ENCODE assay signal across 9 cellular contexts in the genomic region with DNA sequence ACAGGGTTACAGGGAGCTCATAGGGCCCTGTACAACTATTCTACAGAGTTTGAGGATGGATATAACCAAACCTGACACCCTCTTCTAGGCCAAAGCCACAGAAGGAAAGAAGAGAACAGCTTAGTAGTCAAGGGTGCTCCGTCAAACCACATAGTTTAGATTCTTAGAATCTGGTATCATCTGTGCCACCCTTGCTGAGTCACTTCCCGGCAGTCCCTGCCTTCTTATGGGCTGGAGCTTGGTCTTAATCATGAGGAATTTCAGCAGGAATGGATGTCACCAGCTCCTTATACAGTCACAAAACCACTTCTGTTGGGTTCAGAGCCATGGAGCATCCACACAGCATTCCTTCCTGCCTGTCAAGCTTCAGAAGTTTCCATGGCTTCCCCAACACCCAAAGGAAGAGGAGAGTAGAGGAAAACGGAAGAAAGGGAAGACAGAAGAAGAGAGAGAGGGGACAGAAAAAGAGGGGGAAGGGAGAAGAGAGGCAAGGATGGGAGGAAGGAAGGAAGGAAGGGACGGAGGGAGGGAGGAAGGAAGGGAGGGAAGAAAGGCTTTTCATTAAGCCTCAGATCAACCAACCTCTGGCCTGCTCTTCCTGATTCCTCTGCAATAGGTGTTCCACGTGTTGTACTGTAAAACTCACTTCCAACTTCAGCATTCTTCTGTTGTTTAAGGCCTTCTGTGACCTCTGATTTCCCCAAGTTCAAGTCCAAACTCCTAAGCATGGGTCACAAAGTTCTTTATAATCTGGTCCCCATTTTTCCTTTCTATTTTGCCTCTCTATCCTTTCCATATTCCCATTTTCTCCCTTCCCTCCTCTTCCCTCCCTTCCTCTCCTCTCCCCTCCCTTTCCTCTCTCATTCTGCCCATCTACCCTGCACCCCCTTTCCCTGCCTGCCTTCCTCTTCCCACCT.
A peak's percentile ranks its signal among the peaks of the same experiment; 100 is the strongest.
DNase-seq lines count a peak whose midpoint lies in the region; ATAC-seq, FAIRE-seq and TF ChIP-seq lines count a peak whose summit lies in the region.
"Had no signal": no experiment of that assay in that cellular context is flagged by ENCODE, and none has a peak within 500 bp of the region (broad histone marks: within the 10 kb centered on the region; RNA-seq: fewer than 3 reads in every experiment).

No MANE protein-coding gene starts in this region.

- peaks cover 9% of the 10 kb centered on the region for H3K27me3 Mint-ChIP-seq in activated T-helper 1 cell treated with anti-CD3 and anti-CD28 coated beads, Interleukin-12 subunit alpha, Interleukin-12 subunit beta, Interleukin-2, Interleukin-4 antibody, amounts not matched to agents 30 ng/mL and 10 ng/mL and 1 ng/mL, durations not matched to agents 14 hours and 24 hours and 36 hours (ENCODE audit: insufficient read depth)
- peaks cover 1% of the 10 kb centered on the region for H3K27me3 Mint-ChIP-seq in glutamatergic neuron (ENCODE audit: unreplicated experiment)

- no peak for TF ChIP-seq EP300 in A549 (IDR thresholded peaks at IDR 0.05)

- FAIRE-seq in A549 (lab: Jason Lieb, UNC) (no peak), GM12892 (lab: Jason Lieb, UNC) (no peak)

- no peaks in the 10 kb centered on the region for H3K9me3 Mint-ChIP-seq in activated T-helper 1 cell treated with anti-CD3 and anti-CD28 coated beads, Interleukin-12 subunit alpha, Interleukin-12 subunit beta, Interleukin-2, Interleukin-4 antibody, amounts not matched to agents 30 ng/mL and 10 ng/mL and 1 ng/mL, durations not matched to agents 14 hours and 24 hours and 36 hours
- H3K9me3 Mint-ChIP-seq in glutamatergic neuron (ENCODE audit: unreplicated experiment): no peaks in the 10 kb centered on the region

- H3K9me3 ChIP-seq in A549: no peaks in the 10 kb centered on the region

- peaks cover 20% of the 10 kb centered on the region for H3K4me1 Mint-ChIP-seq in activated T-helper 1 cell treated with anti-CD3 and anti-CD28 coated beads, Interleukin-12 subunit alpha, Interleukin-12 subunit beta, Interleukin-2, Interleukin-4 antibody, amounts not matched to agents 30 ng/mL and 10 ng/mL and 1 ng/mL, durations not matched to agents 14 hours and 24 hours and 36 hours (ENCODE audit: low read depth)
- no peaks in the 10 kb centered on the region for H3K4me1 Mint-ChIP-seq in glutamatergic neuron (ENCODE audit: low read depth, unreplicated experiment)

- TF ChIP-seq POLR2A in A549 (IDR thresholded peaks at IDR 0.05; ENCODE audit: low read length): no peak
- TF ChIP-seq POLR2A in GM12892 (IDR thresholded peaks at IDR 0.05; ENCODE audit: low read depth, low read length): no peak

- peak; percentile 43 to 86 for DNase-seq in A549 (ENCODE audit: low read depth in 1 of 2, low spot score in 1 of 2)
- peak; percentile 77 for DNase-seq in HK-2 (ENCODE audit: unreplicated experiment)
- peak; percentile 3 for DNase-seq in activated T-helper 1 cell treated with anti-CD3 and anti-CD28 coated beads, Interleukin-12 subunit alpha, Interleukin-12 subunit beta, Interleukin-2, Interleukin-4 antibody, amounts not matched to agents 30 ng/mL and 10 ng/mL and 1 ng/mL, durations not matched to agents 14 hours and 24 hours and 36 hours (ENCODE audit: low spot score)
- peak; percentile 33 for DNase-seq in iPS-NIHi7 (ENCODE audit: extremely low spot score)
- DNase-seq in glutamatergic neuron: no peak
- DNase-seq in GM12892 (ENCODE audit: insufficient read length): no peak
- no peak for DNase-seq in ecto neural progenitor cell (ENCODE audit: low spot score)

- 0 out of 5 replicates have a peak, but pooled peaks of 1 of the 2 experiments have one; percentile 16 for TF ChIP-seq RAD21 in A549 (conservative IDR thresholded peaks at IDR 0.05 in 1 of 2, IDR thresholded peaks at IDR 0.05 in 1 of 2)

- no peak overlapping the region for H3K27ac Mint-ChIP-seq in activated T-helper 1 cell treated with anti-CD3 and anti-CD28 coated beads, Interleukin-12 subunit alpha, Interleukin-12 subunit beta, Interleukin-2, Interleukin-4 antibody, amounts not matched to agents 30 ng/mL and 10 ng/mL and 1 ng/mL, durations not matched to agents 14 hours and 24 hours and 36 hours
- H3K27ac Mint-ChIP-seq in glutamatergic neuron (ENCODE audit: unreplicated experiment): no peak overlapping the region

- intact Hi-C loops in activated T-helper 1 cell treated with anti-CD3 and anti-CD28 coated beads, Interleukin-12 subunit alpha, Interleukin-12 subunit beta, Interleukin-2, Interleukin-4 antibody, amounts not matched to agents 30 ng/mL and 10 ng/mL and 1 ng/mL, durations not matched to agents 14 hours and 24 hours and 36 hours (cut with micrococcal nuclease): loop anchor here (2.0 kb wide), 1 partner anchor 15 kb away; no protein-coding TSS in a partner anchor

- 45% methylated on average over 5 of the region's 5 CpGs for whole genome bisulfite sequencing in A549 (ENCODE audit: missing lambda C conversion rate)

- TF ChIP-seq CTCF in A549 (IDR thresholded peaks at IDR 0.05) (no peak), glutamatergic neuron (IDR thresholded peaks at IDR 0.05; ENCODE audit: partially characterized antibody, unreplicated experiment) (no peak)

- POLR2A ChIA-PET in A549 (lab: Yijun Ruan, JAX): no interaction called here

- no peak overlapping the region for H3K4me3 ChIP-seq in A549
- H3K4me3 ChIP-seq: cardiac muscle cell had no signal

- CTCF ChIA-PET in A549 (lab: Yijun Ruan, JAX): interaction anchor here (1.0 to 1.2 kb wide), 2 partner anchors 12 to 607 kb away, joined by 3 to 5 read pairs; no protein-coding TSS in a partner anchor

- peak overlapping the region; percentile 34 for H3K4me3 Mint-ChIP-seq in activated T-helper 1 cell treated with anti-CD3 and anti-CD28 coated beads, Interleukin-12 subunit alpha, Interleukin-12 subunit beta, Interleukin-2, Interleukin-4 antibody, amounts not matched to agents 30 ng/mL and 10 ng/mL and 1 ng/mL, durations not matched to agents 14 hours and 24 hours and 36 hours
- no peak overlapping the region for H3K4me3 Mint-ChIP-seq in glutamatergic neuron (ENCODE audit: unreplicated experiment)

- H3K4me1 ChIP-seq in A549: peaks cover 40% of the 10 kb centered on the region

- peaks cover 1% of the 10 kb centered on the region for H3K36me3 Mint-ChIP-seq in activated T-helper 1 cell treated with anti-CD3 and anti-CD28 coated beads, Interleukin-12 subunit alpha, Interleukin-12 subunit beta, Interleukin-2, Interleukin-4 antibody, amounts not matched to agents 30 ng/mL and 10 ng/mL and 1 ng/mL, durations not matched to agents 14 hours and 24 hours and 36 hours (ENCODE audit: low read depth)
- no peaks in the 10 kb centered on the region for H3K36me3 Mint-ChIP-seq in glutamatergic neuron (ENCODE audit: unreplicated experiment)

- peak overlapping the region; percentile 69 to 81 for H3K27ac ChIP-seq in A549
- H3K27ac ChIP-seq: cardiac muscle cell had no signal

- peak; percentile 93 to 97 for ATAC-seq in A549
- no peak for ATAC-seq in HG03432 (IDR thresholded peaks at IDR 0.05; ENCODE audit: unreplicated experiment)

- H3K4me2 ChIP-seq in A549: peak overlapping the region; percentile 46

TF ChIP-seq in A549, 52 proteins besides CTCF, POLR2A, EP300 and RAD21:
- TF ChIP-seq JUNB (IDR thresholded peaks at IDR 0.05) (peak; percentile 53), ZSCAN20 (CRISPR knock-in tag; IDR thresholded peaks at IDR 0.05) (no peak), GATA3 (IDR thresholded peaks at IDR 0.05; ENCODE audit: borderline replicate concordance) (0 out of 2 replicates have a peak, but pooled peaks have one; percentile 31), SMC3 (IDR thresholded peaks at IDR 0.05) (no peak), CEBPB (IDR thresholded peaks at IDR 0.05) (no peak), KDM5A (IDR thresholded peaks at IDR 0.05) (no peak), FOSL2 (IDR thresholded peaks at IDR 0.05) (peak; percentile 30), FOSL2 (CRISPR knock-in tag; IDR thresholded peaks at IDR 0.05) (peak; percentile 60), MAFK (IDR thresholded peaks at IDR 0.05; ENCODE audit: partially characterized antibody) (peak; percentile 39), POLR2AphosphoS2 (conservative IDR thresholded peaks at IDR 0.05; ENCODE audit: low read length) (no peak), HEYL (CRISPR knock-in tag; IDR thresholded peaks at IDR 0.05) (no peak), SREBF2 (IDR thresholded peaks at IDR 0.05) (no peak), EHMT2 (IDR thresholded peaks at IDR 0.05; ENCODE audit: low read depth) (no peak), FOXS1 (CRISPR knock-in tag; IDR thresholded peaks at IDR 0.05) (no peak)
- TF ChIP-seq, protein P1, sequence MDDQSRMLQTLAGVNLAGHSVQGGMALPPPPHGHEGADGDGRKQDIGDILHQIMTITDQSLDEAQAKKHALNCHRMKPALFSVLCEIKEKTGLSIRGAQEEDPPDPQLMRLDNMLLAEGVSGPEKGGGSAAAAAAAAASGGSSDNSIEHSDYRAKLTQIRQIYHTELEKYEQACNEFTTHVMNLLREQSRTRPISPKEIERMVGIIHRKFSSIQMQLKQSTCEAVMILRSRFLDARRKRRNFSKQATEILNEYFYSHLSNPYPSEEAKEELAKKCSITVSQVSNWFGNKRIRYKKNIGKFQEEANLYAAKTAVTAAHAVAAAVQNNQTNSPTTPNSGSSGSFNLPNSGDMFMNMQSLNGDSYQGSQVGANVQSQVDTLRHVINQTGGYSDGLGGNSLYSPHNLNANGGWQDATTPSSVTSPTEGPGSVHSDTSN (IDR thresholded peaks at IDR 0.05): no peak
- TF ChIP-seq, protein P2, sequence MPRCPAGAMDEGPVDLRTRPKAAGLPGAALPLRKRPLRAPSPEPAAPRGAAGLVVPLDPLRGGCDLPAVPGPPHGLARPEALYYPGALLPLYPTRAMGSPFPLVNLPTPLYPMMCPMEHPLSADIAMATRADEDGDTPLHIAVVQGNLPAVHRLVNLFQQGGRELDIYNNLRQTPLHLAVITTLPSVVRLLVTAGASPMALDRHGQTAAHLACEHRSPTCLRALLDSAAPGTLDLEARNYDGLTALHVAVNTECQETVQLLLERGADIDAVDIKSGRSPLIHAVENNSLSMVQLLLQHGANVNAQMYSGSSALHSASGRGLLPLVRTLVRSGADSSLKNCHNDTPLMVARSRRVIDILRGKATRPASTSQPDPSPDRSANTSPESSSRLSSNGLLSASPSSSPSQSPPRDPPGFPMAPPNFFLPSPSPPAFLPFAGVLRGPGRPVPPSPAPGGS (IDR thresholded peaks at IDR 0.05): no peak
- TF ChIP-seq, protein P3, sequence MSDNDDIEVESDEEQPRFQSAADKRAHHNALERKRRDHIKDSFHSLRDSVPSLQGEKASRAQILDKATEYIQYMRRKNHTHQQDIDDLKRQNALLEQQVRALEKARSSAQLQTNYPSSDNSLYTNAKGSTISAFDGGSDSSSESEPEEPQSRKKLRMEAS (IDR thresholded peaks at IDR 0.05): peak; percentile 43
- TF ChIP-seq, protein P4, sequence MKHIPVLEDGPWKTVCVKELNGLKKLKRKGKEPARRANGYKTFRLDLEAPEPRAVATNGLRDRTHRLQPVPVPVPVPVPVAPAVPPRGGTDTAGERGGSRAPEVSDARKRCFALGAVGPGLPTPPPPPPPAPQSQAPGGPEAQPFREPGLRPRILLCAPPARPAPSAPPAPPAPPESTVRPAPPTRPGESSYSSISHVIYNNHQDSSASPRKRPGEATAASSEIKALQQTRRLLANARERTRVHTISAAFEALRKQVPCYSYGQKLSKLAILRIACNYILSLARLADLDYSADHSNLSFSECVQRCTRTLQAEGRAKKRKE (CRISPR knock-in tag; IDR thresholded peaks at IDR 0.05; ENCODE audit: low read depth): no peak
TF ChIP-seq in A549: peak in this region for 5.

Comparison
In these comparisons a context has a peak if more than half of its experiments do, and no peak if none do; other contexts are left out.
1. DNase-seq: peak in A549 (2 of 2), HK-2 (single experiment), activated T-helper 1 cell treated with anti-CD3 and anti-CD28 coated beads, Interleukin-12 subunit alpha, Interleukin-12 subunit beta, Interleukin-2, Interleukin-4 antibody, amounts not matched to agents 30 ng/mL and 10 ng/mL and 1 ng/mL, durations not matched to agents 14 hours and 24 hours and 36 hours (single experiment) and iPS-NIHi7 (single experiment); none in glutamatergic neuron (single experiment), GM12892 (single experiment) and ecto neural progenitor cell (single experiment).